19 cellular contexts compared by ENCODE assay signal in the genomic region with DNA sequence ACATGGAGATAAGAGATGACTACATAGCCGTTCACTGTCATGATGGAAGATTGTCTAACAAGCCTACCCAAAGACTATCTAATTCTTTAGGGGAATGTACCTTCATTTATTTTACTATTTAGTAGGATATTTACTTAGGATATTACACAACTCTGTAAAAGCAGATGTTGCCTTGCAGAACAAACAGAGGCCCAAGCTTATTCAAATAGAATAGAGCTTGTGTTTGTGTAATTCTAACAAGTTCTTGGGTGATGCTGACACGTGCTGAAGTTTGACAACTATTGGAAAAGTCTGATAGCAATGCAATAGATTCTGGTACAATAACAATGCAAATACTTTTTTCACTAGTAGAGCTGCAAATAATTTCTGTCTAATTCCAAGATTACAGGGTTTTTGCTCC.
DNase-seq lines count a peak whose midpoint lies in the region; ATAC-seq, FAIRE-seq and TF ChIP-seq lines count a peak whose summit lies in the region.
"Had no signal": no experiment of that assay in that cellular context is flagged by ENCODE, and none has a peak within 500 bp of the region (broad histone marks: within the 10 kb centered on the region; RNA-seq: fewer than 3 reads in every experiment).

No MANE protein-coding gene starts in this region.

- no peaks in the 10 kb centered on the region for H3K9me3 ChIP-seq in small intestine (ENCODE audit: control insufficient read depth, low read depth)
- H3K9me3 ChIP-seq in ovary, result no peaks in the 10 kb centered on the region
- H3K9me3 ChIP-seq: BLaER1, Caco-2, HAP-1 had no signal

- H3K27me3 ChIP-seq in small intestine (ENCODE audit: control insufficient read depth in 2 of 2, insufficient read depth in 2 of 2, low read length in 2 of 2), result no peaks in the 10 kb centered on the region
- H3K27me3 ChIP-seq in ovary, result no peaks in the 10 kb centered on the region
- H3K27me3 ChIP-seq: BLaER1 had no signal

- H3K36me3 ChIP-seq in small intestine (ENCODE audit: control insufficient read depth in 2 of 2, insufficient read depth in 2 of 2, low read length in 2 of 2) (no peaks in the 10 kb centered on the region), ovary (no peaks in the 10 kb centered on the region)
- H3K36me3 ChIP-seq: BLaER1, HAP-1 had no signal

- no peak for TF ChIP-seq CTCF in VCaP (conservative IDR thresholded peaks at IDR 0.05)
- no peak for TF ChIP-seq CTCF in ovary (IDR thresholded peaks at IDR 0.05)

- H3K4me3 ChIP-seq in small intestine (ENCODE audit: low read depth in 1 of 2, low read length in 2 of 2) (no peak overlapping the region), ovary (no peak overlapping the region)
- H3K4me3 ChIP-seq: BLaER1, HAP-1 had no signal

- H3K27ac ChIP-seq in VCaP (peak overlapping the region; percentile 52), small intestine (ENCODE audit: low read depth in 1 of 2, low read length in 1 of 2) (no peak overlapping the region), ovary (no peak overlapping the region)
- H3K27ac ChIP-seq: BLaER1 had no signal

- no peak for TF ChIP-seq POLR2A in ovary (IDR thresholded peaks at IDR 0.05)

- no peak for FAIRE-seq in small intestine (lab: Jason Lieb, UNC)
- FAIRE-seq: G401.6, GM12891, H1, HTR-8/SVneo had no signal

- intact Hi-C loops in ovary (cut with DNase I), result no loop called here

- no peaks in the 10 kb centered on the region for H3K4me1 ChIP-seq in small intestine (ENCODE audit: control insufficient read depth in 2 of 2, insufficient read depth in 1 of 2, low read depth in 1 of 2, low read length in 1 of 2)
- H3K4me1 ChIP-seq in ovary (ENCODE audit: insufficient read depth), result no peaks in the 10 kb centered on the region
- H3K4me1 ChIP-seq: BLaER1, Caco-2 had no signal

- TF ChIP-seq EP300 in ovary (IDR thresholded peaks at IDR 0.05), result no peak

- WGBS in small intestine, 3 donors, result 9 to 50% (median 24%) methylated on average over 2 of the region's 2 CpGs
- WGBS in ovary, 3 donors, result 42 to 63% (median 48%) methylated on average over 2 of the region's 2 CpGs

- peak; percentile 58 for DNase-seq in NCI-H1105 treated with DMSO at 0.1 percent for 48 hours (lab: John Stamatoyannopoulos, UW)
- no peak for DNase-seq in NCI-H1105 (lab: John Stamatoyannopoulos, UW)
- peak; percentile 10 for DNase-seq in NCI-H69 (lab: John Stamatoyannopoulos, UW)
- DNase-seq in small intestine, result peak; percentile 18
- no peak for DNase-seq in ovary
- DNase-seq: 8988T; AML-193; Caco-2; CD8-positive, alpha-beta memory T cell; EL had no signal

- no peak for ATAC-seq in GM18519 (IDR thresholded peaks at IDR 0.05; ENCODE audit: low FRiP score, unreplicated experiment)
- ATAC-seq in HG02759 (IDR thresholded peaks at IDR 0.05; ENCODE audit: unreplicated experiment), result no peak

Comparison
In these comparisons a context has a peak if more than half of its experiments do, and no peak if none do; other contexts are left out.
1. DNase-seq: peak in NCI-H1105 treated with DMSO at 0.1 percent for 48 hours (single experiment), NCI-H69 (single experiment) and small intestine (single experiment); none in NCI-H1105 (single experiment) and ovary (0 of 5).